In the genomic region with DNA sequence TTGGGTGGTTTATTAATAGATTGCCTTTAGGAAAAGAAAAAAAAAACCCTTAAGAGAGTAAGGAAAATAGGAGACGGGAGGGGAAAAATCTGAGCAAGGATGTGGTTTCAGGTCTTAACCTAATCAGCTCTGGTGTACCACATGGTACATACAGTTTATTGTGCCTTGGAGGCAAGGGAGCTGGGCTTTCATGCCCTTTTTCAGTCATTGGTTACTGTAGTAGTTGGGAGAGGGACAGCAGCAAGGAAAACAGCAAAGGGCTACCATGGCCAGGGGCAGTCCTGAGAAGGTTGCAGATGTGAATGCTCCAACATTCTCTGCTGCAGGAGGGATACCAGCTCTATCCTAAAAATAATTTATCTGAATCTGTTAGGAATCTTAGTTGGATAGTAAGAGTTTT, we compare ENCODE assay signal across 17 cellular contexts.
"Had no signal": no experiment of that assay in that cellular context is flagged by ENCODE, and none has a peak within 500 bp of the region (broad histone marks: within the 10 kb centered on the region; RNA-seq: fewer than 3 reads in every experiment).

No MANE protein-coding gene starts in this region.

- DNase-seq: activated CD4-positive, alpha-beta T cell treated with anti-CD3 and anti-CD28 coated beads, Interleukin-2, amount 50 U/mL, for 4 hours; activated gamma-delta T cell; activated naive CD8-positive, alpha-beta T cell treated with anti-CD3 and anti-CD28 coated beads for 36 hours; activated T-cell treated with anti-CD3 and anti-CD28 coated beads, Interleukin-2, amount 50 U/mL, for 48 hours; cerebellar nuclear complex; effector memory CD4-positive, alpha-beta T cell; heart left ventricle; left colon; lower lobe of right lung; midbrain; thyroid gland had no signal

- ATAC-seq: activated CD4-positive, CD25-positive, alpha-beta regulatory T cell treated with anti-CD3 and anti-CD28 coated beads, Interleukin-2, amount 50 U/mL, for 24 hours; heart left ventricle; left colon; lower lobe of right lung; stimulated activated memory B cell treated with anti-CD40 and anti-IgM and Interleukin-4, amounts not matched to agents 10 μg/mL and 1 μg/mL and 100 μg/mL, for 72 hours had no signal

- H3K9me3 Mint-ChIP-seq: dendritic cell treated with granulocyte-macrophage colony-stimulating factor and Interleukin-4, amounts not matched to agents 40 ng/mL and 50 ng/mL, for 4 days; stimulated activated memory B cell treated with anti-CD40 and anti-IgM and Interleukin-4, amounts not matched to agents 10 μg/mL and 1 μg/mL and 100 μg/mL, for 72 hours had no signal

- H3K27me3 ChIP-seq: heart left ventricle, thyroid gland had no signal

- H3K27ac Mint-ChIP-seq: activated naive CD8-positive, alpha-beta T cell treated with anti-CD3 and anti-CD28 coated beads for 36 hours; dendritic cell treated with granulocyte-macrophage colony-stimulating factor and Interleukin-4, amounts not matched to agents 40 ng/mL and 50 ng/mL, for 4 days; stimulated activated memory B cell treated with anti-CD40 and anti-IgM and Interleukin-4, amounts not matched to agents 10 μg/mL and 1 μg/mL and 100 μg/mL, for 72 hours had no signal

- FAIRE-seq: frontal cortex had no signal

- H3K4me3 Mint-ChIP-seq: activated naive CD8-positive, alpha-beta T cell treated with anti-CD3 and anti-CD28 coated beads for 36 hours; dendritic cell treated with granulocyte-macrophage colony-stimulating factor and Interleukin-4, amounts not matched to agents 40 ng/mL and 50 ng/mL, for 4 days; stimulated activated memory B cell treated with anti-CD40 and anti-IgM and Interleukin-4, amounts not matched to agents 10 μg/mL and 1 μg/mL and 100 μg/mL, for 72 hours had no signal

- H3K27me3 Mint-ChIP-seq: activated naive CD8-positive, alpha-beta T cell treated with anti-CD3 and anti-CD28 coated beads for 36 hours; dendritic cell treated with granulocyte-macrophage colony-stimulating factor and Interleukin-4, amounts not matched to agents 40 ng/mL and 50 ng/mL, for 4 days; stimulated activated memory B cell treated with anti-CD40 and anti-IgM and Interleukin-4, amounts not matched to agents 10 μg/mL and 1 μg/mL and 100 μg/mL, for 72 hours had no signal

- H3K36me3 ChIP-seq: heart left ventricle, lower lobe of right lung, thyroid gland had no signal

- H3K9me3 ChIP-seq: heart left ventricle, lower lobe of right lung, thyroid gland had no signal

- H3K4me3 ChIP-seq: heart left ventricle, lower lobe of right lung, thyroid gland had no signal

- H3K27ac ChIP-seq: epithelial cell of prostate, heart left ventricle, lower lobe of right lung, parathyroid adenoma, thyroid gland had no signal
